In the genomic region with DNA sequence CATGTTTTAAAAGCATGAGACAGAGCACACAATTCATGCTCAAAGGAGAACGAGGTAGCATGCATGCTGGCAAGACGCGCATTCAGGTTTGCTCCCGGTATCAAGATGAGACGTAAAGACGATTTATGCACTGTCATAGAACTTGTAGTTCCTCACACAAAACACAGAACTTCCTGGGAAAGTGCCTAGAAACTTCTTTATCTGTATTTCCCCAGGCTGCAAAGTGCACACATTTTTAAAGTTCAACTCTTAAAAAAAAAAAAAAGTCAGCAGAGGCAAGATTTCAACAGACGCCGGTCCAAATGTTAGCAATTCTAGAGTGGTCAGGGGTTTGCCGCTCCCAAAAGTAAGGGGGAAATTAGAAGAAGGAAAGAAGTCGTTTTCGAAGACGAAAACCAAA, we compare ENCODE assay signal across 8 cellular contexts.
A peak's percentile ranks its signal among the peaks of the same experiment; 100 is the strongest.
DNase-seq lines count a peak whose midpoint lies in the region; ATAC-seq, FAIRE-seq and TF ChIP-seq lines count a peak whose summit lies in the region.

No MANE protein-coding gene starts in this region.

- peaks cover 0 to 2% of the 10 kb centered on the region in 2 donors for H3K4me1 ChIP-seq in lung (ENCODE audit: control insufficient read depth in 2 of 2, insufficient read depth in 2 of 2, low read length in 2 of 2)

- WGBS in lung, 2 donors: 29 to 57% methylated on average over 12 of the region's 12 CpGs

- no peak overlapping the region for H3K4me3 ChIP-seq in lung

- H3K9me3 ChIP-seq in lung (ENCODE audit: control insufficient read depth in 2 of 2, insufficient read depth in 1 of 2, low read length in 1 of 2): no peaks in the 10 kb centered on the region

- ATAC-seq in activated T-cell treated with anti-CD3 and anti-CD28 coated beads, Interleukin-2, amount 50 U/mL, for 72 hours (replicated peaks in 1 of 2): peak in 1 of 2 donors; percentile 26
- ATAC-seq in activated naive CD8-positive, alpha-beta T cell treated with anti-CD3 and anti-CD28 coated beads, Interleukin-2, amount 50 U/mL, for 24 hours: no peak
- ATAC-seq in lung (ENCODE audit: insufficient read depth, low FRiP score) (no peak), HG02970 (IDR thresholded peaks at IDR 0.05; ENCODE audit: low FRiP score, unreplicated experiment) (no peak)

- no peaks in the 10 kb centered on the region for H3K36me3 Mint-ChIP-seq in activated T-cell treated with anti-CD3 and anti-CD28 coated beads, Interleukin-2, amount 50 U/mL, for 72 hours (ENCODE audit: insufficient read depth in 2 of 2)
- H3K36me3 Mint-ChIP-seq in activated naive CD8-positive, alpha-beta T cell treated with anti-CD3 and anti-CD28 coated beads, Interleukin-2, amount 50 U/mL, for 24 hours (ENCODE audit: low read depth): no peaks in the 10 kb centered on the region
- H3K36me3 Mint-ChIP-seq in type B pancreatic cell: peaks cover 3% of the 10 kb centered on the region

- no peak for TF ChIP-seq CTCF in lung (IDR thresholded peaks at IDR 0.05; ENCODE audit: control extremely low read depth, extremely low read depth)
- no peak for TF ChIP-seq CTCF in type B pancreatic cell (conservative IDR thresholded peaks at IDR 0.05)

- peak overlapping the region; percentile 74 for H3K27ac Mint-ChIP-seq in activated T-cell treated with anti-CD3 and anti-CD28 coated beads, Interleukin-2, amount 50 U/mL, for 72 hours
- peak overlapping the region; percentile 57 for H3K27ac Mint-ChIP-seq in activated naive CD8-positive, alpha-beta T cell treated with anti-CD3 and anti-CD28 coated beads, Interleukin-2, amount 50 U/mL, for 24 hours
- H3K27ac Mint-ChIP-seq in type B pancreatic cell: peak overlapping the region; percentile 24

- no peaks in the 10 kb centered on the region for H3K36me3 ChIP-seq in lung (ENCODE audit: control insufficient read depth in 2 of 2, insufficient read depth in 2 of 2, low read length in 2 of 2)

- no peak for DNase-seq in activated T-cell treated with anti-CD3 and anti-CD28 coated beads, Interleukin-2, amount 50 U/mL, for 72 hours
- DNase-seq in activated T-cell treated with anti-CD3 and anti-CD28 coated beads, Interleukin-2, amount 50 U/mL, for 48 hours: no peak
- DNase-seq in activated naive CD8-positive, alpha-beta T cell treated with anti-CD3 and anti-CD28 coated beads, Interleukin-2, amount 50 U/mL, for 24 hours: no peak
- DNase-seq in lung (ENCODE audit: low spot score) (no peak), type B pancreatic cell (ENCODE audit: extremely low spot score, unreplicated experiment) (no peak), urothelium cell line (ENCODE audit: low spot score) (no peak), hepatic stellate cell (ENCODE audit: low spot score) (no peak)

- H3K4me3 Mint-ChIP-seq in activated T-cell treated with anti-CD3 and anti-CD28 coated beads, Interleukin-2, amount 50 U/mL, for 72 hours: peak overlapping the region; percentile 79 to 82
- peak overlapping the region; percentile 70 for H3K4me3 Mint-ChIP-seq in activated naive CD8-positive, alpha-beta T cell treated with anti-CD3 and anti-CD28 coated beads, Interleukin-2, amount 50 U/mL, for 24 hours
- H3K4me3 Mint-ChIP-seq in type B pancreatic cell: no peak overlapping the region

- H3K27ac ChIP-seq in lung (ENCODE audit: low read depth in 1 of 2, low read length in 1 of 2): peak overlapping the region; percentile 2 to 52

- no peak for FAIRE-seq in urothelium cell line (lab: Jason Lieb, UNC)

- H3K4me1 Mint-ChIP-seq in activated T-cell treated with anti-CD3 and anti-CD28 coated beads, Interleukin-2, amount 50 U/mL, for 72 hours (ENCODE audit: low read depth): peaks cover 14% of the 10 kb centered on the region
- peaks cover 11% of the 10 kb centered on the region for H3K4me1 Mint-ChIP-seq in activated naive CD8-positive, alpha-beta T cell treated with anti-CD3 and anti-CD28 coated beads, Interleukin-2, amount 50 U/mL, for 24 hours
- H3K4me1 Mint-ChIP-seq in type B pancreatic cell (ENCODE audit: unreplicated experiment): peaks cover 45% of the 10 kb centered on the region

- H3K27me3 ChIP-seq in lung (ENCODE audit: control insufficient read depth, insufficient read depth): no peaks in the 10 kb centered on the region

- peaks cover 7% of the 10 kb centered on the region for H3K27me3 Mint-ChIP-seq in activated T-cell treated with anti-CD3 and anti-CD28 coated beads, Interleukin-2, amount 50 U/mL, for 72 hours (ENCODE audit: low read depth)
- peaks cover 1% of the 10 kb centered on the region for H3K27me3 Mint-ChIP-seq in activated naive CD8-positive, alpha-beta T cell treated with anti-CD3 and anti-CD28 coated beads, Interleukin-2, amount 50 U/mL, for 24 hours
- H3K27me3 Mint-ChIP-seq in type B pancreatic cell: peaks cover 8% of the 10 kb centered on the region

- H3K9me3 Mint-ChIP-seq in activated T-cell treated with anti-CD3 and anti-CD28 coated beads, Interleukin-2, amount 50 U/mL, for 72 hours: no peaks in the 10 kb centered on the region
- no peaks in the 10 kb centered on the region for H3K9me3 Mint-ChIP-seq in activated naive CD8-positive, alpha-beta T cell treated with anti-CD3 and anti-CD28 coated beads, Interleukin-2, amount 50 U/mL, for 24 hours
- H3K9me3 Mint-ChIP-seq in type B pancreatic cell: peaks cover 4% of the 10 kb centered on the region

Comparison
In these comparisons a context has a peak if more than half of its experiments do, and no peak if none do; other contexts are left out.
1. H3K27ac Mint-ChIP-seq: peak in every context shown above with its lines; median percentile 74 in activated T-cell treated with anti-CD3 and anti-CD28 coated beads, Interleukin-2, amount 50 U/mL, for 72 hours; 57 in activated naive CD8-positive, alpha-beta T cell treated with anti-CD3 and anti-CD28 coated beads, Interleukin-2, amount 50 U/mL, for 24 hours; 24 in type B pancreatic cell.